Comparison of ENCODE assay signal across 12 cellular contexts in genomic region chr10:128373071-128373749, GRCh38.
A peak's percentile ranks its signal among the peaks of the same experiment; 100 is the strongest.
DNase-seq lines count a peak whose midpoint lies in the region; ATAC-seq lines count a peak whose summit lies in the region.
"Had no signal": no experiment of that assay in that cellular context is flagged by ENCODE, and none has a peak within 500 bp of the region (broad histone marks: within the 10 kb centered on the region; RNA-seq: fewer than 3 reads in every experiment).

No MANE protein-coding gene starts in this region.

- no peak overlapping the region for H3K4me3 ChIP-seq in BLaER1
- H3K4me3 ChIP-seq: left lung, MG63 had no signal

- no peaks in the 10 kb centered on the region for H3K9me3 ChIP-seq in BLaER1
- H3K9me3 ChIP-seq: left lung, MG63 had no signal

- no peaks in the 10 kb centered on the region for H4K20me1 ChIP-seq in BLaER1

- H3K36me3 ChIP-seq in BLaER1: no peaks in the 10 kb centered on the region
- H3K36me3 ChIP-seq: left lung, MG63 had no signal

- DNase-seq in NCI-H187 treated with DMSO at 0.1 percent for 48 hours (lab: John Stamatoyannopoulos, UW): no peak
- no peak for DNase-seq in sciatic nerve (ENCODE audit: low spot score)
- DNase-seq in HuH-7 (ENCODE audit: low spot score): no peak
- DNase-seq in caudate nucleus (lab: John Stamatoyannopoulos, UW): no peak
- DNase-seq: activated T-cell treated with anti-CD3 and anti-CD28 coated beads for 4 hours, left lung, MG63 had no signal

- no peaks in the 10 kb centered on the region for H3K27me3 ChIP-seq in BLaER1
- H3K27me3 ChIP-seq: MG63 had no signal

- ATAC-seq in GM18907 (IDR thresholded peaks at IDR 0.05; ENCODE audit: unreplicated experiment) (peak; percentile 94), GM21786 (IDR thresholded peaks at IDR 0.05; ENCODE audit: unreplicated experiment) (peak; percentile 84), HG03196 (IDR thresholded peaks at IDR 0.05; ENCODE audit: unreplicated experiment) (peak; percentile 86), sciatic nerve (no peak)
- ATAC-seq: HCT116, left lung had no signal

- peaks cover 11% of the 10 kb centered on the region; the same call in 1 of the 2 replicates for H3K4me1 ChIP-seq in BLaER1
- H3K4me1 ChIP-seq: left lung had no signal

- intact Hi-C loops in sciatic nerve (cut with DNase I): no loop called here

- no peak overlapping the region for H3K27ac ChIP-seq in BLaER1
- H3K27ac ChIP-seq in caudate nucleus (ENCODE audit: low read depth, low read length): no peak overlapping the region
- H3K27ac ChIP-seq: left lung had no signal

- H3K9ac ChIP-seq in BLaER1: no peak overlapping the region

- H3K4me2 ChIP-seq in BLaER1: peak overlapping the region; percentile 31
